ENCODE assay signal across 8 cellular contexts in genomic region chr17:28372203-28372944, GRCh38. TPM values are rescaled to one million over a fixed set of nuclear protein-coding genes. Genes with fewer than 3 reads are reported as not detected.
DNase-seq lines count a peak whose midpoint lies in the region; ATAC-seq and TF ChIP-seq lines count a peak whose summit lies in the region.

No MANE protein-coding gene starts in this region.

- H3K36me3 ChIP-seq in OCI-LY3 (replicated peaks; ENCODE audit: low read depth, low read length): no peaks in the 10 kb centered on the region
- no peaks in the 10 kb centered on the region for H3K36me3 ChIP-seq in mucosa of rectum (ENCODE audit: control insufficient read depth in 2 of 2, insufficient read depth in 2 of 2, low read length in 2 of 2)
- no peaks in the 10 kb centered on the region for H3K36me3 ChIP-seq in urinary bladder (ENCODE audit: insufficient read depth)

- peaks cover 34% of the 10 kb centered on the region for H3K79me2 ChIP-seq in OCI-LY3 (ENCODE audit: low read length)

- H3K4me1 ChIP-seq in OCI-LY3 (ENCODE audit: low read length): peaks cover 16% of the 10 kb centered on the region
- peaks cover 7 to 9% of the 10 kb centered on the region in 2 donors for H3K4me1 ChIP-seq in mucosa of rectum (ENCODE audit: control insufficient read depth in 2 of 2, insufficient read depth in 2 of 2, low read length in 2 of 2)
- no peaks in the 10 kb centered on the region for H3K4me1 ChIP-seq in urinary bladder (ENCODE audit: insufficient read depth)

- peak overlapping the region; percentile 93 for H3K4me2 ChIP-seq in OCI-LY3 (ENCODE audit: low read length)

- peak; percentile 24 for ATAC-seq in GM21529 (IDR thresholded peaks at IDR 0.05; ENCODE audit: unreplicated experiment)
- no peak for ATAC-seq in GM18858 (IDR thresholded peaks at IDR 0.05; ENCODE audit: unreplicated experiment)

- H4K20me1 ChIP-seq in OCI-LY3 (ENCODE audit: insufficient read depth, low read length): peaks cover 12% of the 10 kb centered on the region; the same call in 1 of the 2 replicates

- no peak for TF ChIP-seq CTCF in OCI-LY3 (IDR thresholded peaks at IDR 0.05; ENCODE audit: low read depth, low read length)
- no peak for TF ChIP-seq CTCF in choroid plexus epithelial cell (conservative IDR thresholded peaks at IDR 0.05; ENCODE audit: low read depth, low read length)

- H3K27me3 ChIP-seq in OCI-LY3 (ENCODE audit: low read depth, low read length) (no peaks in the 10 kb centered on the region), mucosa of rectum (ENCODE audit: control insufficient read depth in 2 of 2, insufficient read depth in 2 of 2, low read length in 2 of 2) (peaks cover 7 to 9% of the 10 kb centered on the region in 2 donors)

- peak overlapping the region; percentile 76; the same call in 1 of the 2 replicates for H2AFZ ChIP-seq in OCI-LY3 (ENCODE audit: low read depth, low read length)

- peak overlapping the region; percentile 97 for H3K4me3 ChIP-seq in OCI-LY3 (ENCODE audit: low read length)
- H3K4me3 ChIP-seq in choroid plexus epithelial cell (ENCODE audit: low read depth, low read length): peak overlapping the region; percentile 56
- peak overlapping the region; percentile 61 to 69 for H3K4me3 ChIP-seq in mucosa of rectum (ENCODE audit: low read length in 2 of 2)
- H3K4me3 ChIP-seq in urinary bladder (ENCODE audit: low read depth, low read length): peak overlapping the region; percentile 49

- no peaks in the 10 kb centered on the region for H3K9me3 ChIP-seq in OCI-LY3 (ENCODE audit: insufficient read depth, low read length)
- no peaks in the 10 kb centered on the region for H3K9me3 ChIP-seq in mucosa of rectum (ENCODE audit: control insufficient read depth in 2 of 2, low read length in 2 of 2)

- H3K27ac ChIP-seq in OCI-LY3 (ENCODE audit: low read length): peak overlapping the region; percentile 59
- H3K27ac ChIP-seq in mucosa of rectum (ENCODE audit: low read depth in 2 of 2, low read length in 2 of 2): peak overlapping the region; percentile 23 to 32
- H3K27ac ChIP-seq in urinary bladder (ENCODE audit: low read depth): peak overlapping the region; percentile 31

- 7% methylated on average over 53 of the region's 53 CpGs for WGBS in urinary bladder

- peak overlapping the region; percentile 85 for H3K9ac ChIP-seq in OCI-LY3 (ENCODE audit: low read length)
- peak overlapping the region; percentile 17 to 49 for H3K9ac ChIP-seq in mucosa of rectum (ENCODE audit: low read depth in 1 of 2, low read length in 2 of 2)

- DNase-seq in ELF-1 (ENCODE audit: low read depth, low spot score) (peak; percentile 29), choroid plexus epithelial cell (ENCODE audit: low read depth) (peak; percentile 23), NCI-H1930 (lab: John Stamatoyannopoulos, UW) (no peak)

RNA-seq across cellular contexts. Expression of gene SARM1, which starts 0.9 kb away (rescaled TPM):
- 10.2 TPM for total RNA-seq in urinary bladder
- polyA plus RNA-seq in urinary bladder: 16.6 TPM

RNA-seq across cellular contexts. Expression of gene VTN, which starts 2.3 kb away (rescaled TPM):
- total RNA-seq in urinary bladder: 1.1 TPM
- polyA plus RNA-seq in urinary bladder: 7.4 TPM

RNA-seq across cellular contexts. Expression of gene SEBOX, which starts 7.4 kb away (rescaled TPM):
- total RNA-seq in urinary bladder: not detected
- polyA plus RNA-seq in urinary bladder: not detected

RNA-seq across cellular contexts. Expression of gene POLDIP2, which starts 15.0 kb away (rescaled TPM):
- total RNA-seq in urinary bladder: 35.1 TPM
- 79.6 TPM for polyA plus RNA-seq in urinary bladder

RNA-seq across cellular contexts. Expression of gene SLC46A1, which starts 33.6 kb away (rescaled TPM):
- 11.2 TPM for total RNA-seq in urinary bladder
- polyA plus RNA-seq in urinary bladder: 7.4 TPM

Comparison
In these comparisons a context has a peak if more than half of its experiments do, and no peak if none do; other contexts are left out.
1. DNase-seq: peak in ELF-1 (single experiment) and choroid plexus epithelial cell (single experiment); none in NCI-H1930 (0 of 2).
2. Peak in every context shown above with its lines, with median percentiles within 50 percentile points of each other: H3K27ac ChIP-seq and H3K4me3 ChIP-seq.